8 cellular contexts compared by ENCODE assay signal in genomic region chr14:61461808-61462275, GRCh38.
DNase-seq lines count a peak whose midpoint lies in the region; ATAC-seq and TF ChIP-seq lines count a peak whose summit lies in the region.

No MANE protein-coding gene starts in this region.

- ATAC-seq in HG03097 (IDR thresholded peaks at IDR 0.05; ENCODE audit: low FRiP score, unreplicated experiment) = no peak

- peaks cover 46% of the 10 kb centered on the region for H3K4me1 ChIP-seq in ACC112 (ENCODE audit: control insufficient read depth, insufficient read depth, low read length, unreplicated experiment)
- peaks cover 56% of the 10 kb centered on the region for H3K4me1 ChIP-seq in PC-9 (replicated peaks; ENCODE audit: insufficient read depth)
- peaks cover 2 to 40% (median 6%) of the 10 kb centered on the region in 4 donors for H3K4me1 ChIP-seq in stomach

- intact Hi-C loops in PC-9 (cut with micrococcal nuclease; ENCODE audit: unreplicated experiment) (loop anchor here (1.0 to 2.0 kb wide), 5 partner anchors 165 to 665 kb away; no protein-coding TSS in a partner anchor), stomach (cut with DNase I; ENCODE audit: low total_unique reads) (loop anchor here (10.0 kb wide), 1 partner anchor 273 kb away; no protein-coding TSS in a partner anchor)

- TF ChIP-seq EP300 in stomach (IDR thresholded peaks at IDR 0.05) = no peak

- TF ChIP-seq POLR2A in stomach (IDR thresholded peaks at IDR 0.05) = no peak

- no peak overlapping the region for H2AFZ ChIP-seq in ACC112 (ENCODE audit: low read length, unreplicated experiment)
- no peak overlapping the region for H2AFZ ChIP-seq in PC-9

- 0 out of 2 replicates have a peak, but pooled peaks cover 6% of the 10 kb centered on the region for H3K9me3 ChIP-seq in PC-9 (ENCODE audit: insufficient read depth, low read depth)
- no peaks in the 10 kb centered on the region for H3K9me3 ChIP-seq in stomach

- H3K27me3 ChIP-seq in ACC112 (ENCODE audit: insufficient read depth, low read length) (no peaks in the 10 kb centered on the region), PC-9 (ENCODE audit: insufficient read depth, low read depth) (no peaks in the 10 kb centered on the region), kidney epithelial cell (ENCODE audit: control insufficient read depth, insufficient read depth, low read length) (no peaks in the 10 kb centered on the region), stomach (no peaks in the 10 kb centered on the region)

- BruUV-seq in PC-9 (replicated peaks; lab: Mats Ljungman, UMichigan) = no TSS peak

- no peaks in the 10 kb centered on the region for H3K9me2 ChIP-seq in PC-9 (ENCODE audit: insufficient read depth)

- H3K27ac ChIP-seq in ACC112 (ENCODE audit: low read depth, low read length) = peak overlapping the region; percentile 95
- H3K27ac ChIP-seq in PC-9 = peak overlapping the region; percentile 66
- no peak overlapping the region for H3K27ac ChIP-seq in stomach

- peaks cover 24% of the 10 kb centered on the region for H3F3A ChIP-seq in PC-9 (ENCODE audit: insufficient read depth, low read depth)

- peak; percentile 93 for TF ChIP-seq CTCF in PC-9 (conservative IDR thresholded peaks at IDR 0.05)
- TF ChIP-seq CTCF in kidney epithelial cell (IDR thresholded peaks at IDR 0.05; ENCODE audit: insufficient read depth, low read length, poor library complexity, severe bottlenecking) = peak; percentile 47
- TF ChIP-seq CTCF in stomach (IDR thresholded peaks at IDR 0.05) = peak in 6 of 7 experiments; percentile 7 to 86 (median 75)

- H3K36me3 ChIP-seq in ACC112 (ENCODE audit: insufficient read depth, low read length) (no peaks in the 10 kb centered on the region), PC-9 (ENCODE audit: low read depth) (peaks cover 17% of the 10 kb centered on the region), kidney epithelial cell (ENCODE audit: control insufficient read depth, insufficient read depth, low read length) (no peaks in the 10 kb centered on the region), stomach (peaks cover 0 to 20% (median 17%) of the 10 kb centered on the region in 4 donors)

- in situ Hi-C loops in T47D (cut with HindIII; ENCODE audit: low pct_unique_long_range_greater_than_20kb, low sequenced_read_pairs) = no loop called here

- H3K4me3 ChIP-seq in ACC112 (ENCODE audit: low read depth, low read length) (no peak overlapping the region), PC-9 (no peak overlapping the region), kidney epithelial cell (ENCODE audit: low read depth, low read length) (no peak overlapping the region), stomach (no peak overlapping the region)

- DNase-seq in EH (ENCODE audit: low read depth) (peak; percentile 81), Kasumi-1 (lab: John Stamatoyannopoulos, UW) (peak; percentile 68 to 79), PC-9 (peak; percentile 48 to 70), T47D (ENCODE audit: low read depth in 1 of 2, low spot score in 1 of 2) (peak; percentile 70 to 81), kidney epithelial cell (ENCODE audit: low read depth) (no peak), stomach (no peak)

- 46 to 55% (median 52%) methylated on average over 7 of the region's 7 CpGs for WGBS in stomach, 5 donors

- peak overlapping the region; percentile 61 for H3K4me2 ChIP-seq in PC-9

- no peaks in the 10 kb centered on the region for H4K20me1 ChIP-seq in PC-9 (ENCODE audit: insufficient read depth)

- peaks cover 43% of the 10 kb centered on the region for H3K79me2 ChIP-seq in ACC112 (ENCODE audit: control insufficient read depth, insufficient read depth, low read length, unreplicated experiment)
- H3K79me2 ChIP-seq in PC-9 (ENCODE audit: low read depth) = peaks cover 40% of the 10 kb centered on the region

- POLR2A ChIA-PET in PC-9 (lab: Charles Lee; ENCODE audit: unreplicated experiment) = no interaction called here

- CTCF ChIA-PET in PC-9 (lab: Charles Lee) = interaction anchor here (0.6 kb wide), 2 partner anchors 172 to 376 kb away, joined by 3 to 19 read pairs; no protein-coding TSS in a partner anchor

Comparison
In these comparisons a context has a peak if more than half of its experiments do, and no peak if none do; other contexts are left out.
1. H3K27ac ChIP-seq: peak in ACC112 (single experiment) and PC-9 (single experiment); none in stomach (0 of 5).
2. DNase-seq: peak in EH (single experiment), Kasumi-1 (2 of 2), PC-9 (2 of 2) and T47D (2 of 2); none in kidney epithelial cell (single experiment) and stomach (single experiment).
3. Peak in every context shown above with its lines, with median percentiles within 50 percentile points of each other: CTCF ChIP-seq.